Comparison of ENCODE assay signal across 20 cellular contexts in the genomic region with DNA sequence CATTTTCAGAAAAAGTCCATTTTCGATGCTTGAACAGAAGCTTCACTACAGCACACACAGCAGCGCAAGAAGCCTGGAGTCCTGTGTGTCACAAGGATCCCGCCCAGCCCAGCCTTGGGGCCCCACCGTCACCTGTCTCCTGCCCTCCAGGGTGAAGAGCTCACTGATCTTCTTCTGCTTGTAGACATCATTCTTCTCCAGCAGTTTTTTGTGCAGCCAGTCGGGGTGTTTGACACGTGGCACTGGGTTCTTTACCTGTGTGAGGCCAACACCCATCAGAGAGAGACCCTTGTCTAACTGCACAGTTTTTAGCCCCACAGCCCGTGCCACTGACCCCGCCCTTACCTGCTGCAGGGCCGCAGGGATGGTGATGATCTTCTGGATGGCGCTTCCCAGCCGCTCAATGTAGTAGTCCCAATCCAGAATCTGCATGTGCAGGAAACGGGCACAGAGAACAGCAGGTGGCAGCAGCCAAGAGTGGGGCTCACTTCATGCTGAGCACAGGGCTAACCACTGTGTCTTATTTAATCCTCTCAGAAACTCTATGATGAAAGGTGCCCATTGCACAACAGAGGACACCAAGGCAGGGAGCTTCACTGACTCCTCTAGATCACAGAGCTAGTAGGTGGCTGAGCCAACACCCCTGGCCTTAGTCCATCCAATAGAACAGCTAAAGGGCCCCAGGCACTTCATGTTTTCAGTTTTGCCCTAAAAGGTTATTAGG.
DNase-seq lines count a peak whose midpoint lies in the region; TF ChIP-seq lines count a peak whose summit lies in the region.
"Had no signal": no experiment of that assay in that cellular context is flagged by ENCODE, and none has a peak within 500 bp of the region (broad histone marks: within the 10 kb centered on the region; RNA-seq: fewer than 3 reads in every experiment).

No MANE protein-coding gene starts in this region.

- H4K20me1 ChIP-seq in BLaER1: no peaks in the 10 kb centered on the region

- H3K4me1 ChIP-seq in BLaER1: peaks cover 67% of the 10 kb centered on the region
- H3K4me1 ChIP-seq: body of pancreas, psoas muscle, SJSA1, suprapubic skin had no signal

- peak overlapping the region; percentile 92 for H3K4me2 ChIP-seq in BLaER1

- H3K27ac ChIP-seq in BLaER1 (peak overlapping the region; percentile 87), caudate nucleus (ENCODE audit: low read depth, low read length) (no peak overlapping the region)
- H3K27ac ChIP-seq: body of pancreas, psoas muscle, SJSA1, suprapubic skin had no signal

- TF ChIP-seq CTCF in NB4 (IDR thresholded peaks at IDR 0.05; ENCODE audit: low read depth, low read length) (no peak), epithelial cell of esophagus (IDR thresholded peaks at IDR 0.05; ENCODE audit: insufficient read depth, low read depth, low read length, missing control alignments) (no peak)

- no peak for TF ChIP-seq POLR2A in NB4 (IDR thresholded peaks at IDR 0.05; ENCODE audit: extremely low read depth, insufficient read length)

- H3K4me3 ChIP-seq in BLaER1 (no peak overlapping the region), NB4 (ENCODE audit: low read depth, low read length) (no peak overlapping the region), epithelial cell of esophagus (ENCODE audit: low read length) (no peak overlapping the region)
- H3K4me3 ChIP-seq: body of pancreas, psoas muscle, SJSA1, suprapubic skin had no signal

- DNase-seq in NB4 (ENCODE audit: low read depth) (peak; percentile 50), epithelial cell of esophagus (ENCODE audit: low read depth) (peak; percentile 9), caudate nucleus (lab: John Stamatoyannopoulos, UW) (no peak), T1000 (lab: John Stamatoyannopoulos, UW) (no peak), cortex of kidney (lab: John Stamatoyannopoulos, UW) (no peak)
- DNase-seq: activated CD4-positive, alpha-beta T cell treated with anti-CD3 and anti-CD28 coated beads, Interleukin-2, amount 50 U/mL, for 48 hours; activated CD8-positive, alpha-beta memory T cell treated with anti-CD3 and anti-CD28 coated beads, Interleukin-2, amount 50 U/mL, for 48 hours; activated effector memory CD4-positive, alpha-beta T cell treated with Interleukin-2 at 50 U/mL for 16 hours; body of pancreas; CD4-positive, alpha-beta T cell; effector memory CD8-positive, alpha-beta T cell; Karpas-422; NCI-H1105 treated with DMSO at 0.1 percent for 48 hours; NCI-H2081 treated with DMSO at 0.1 percent for 48 hours; psoas muscle; stimulated activated CD4-positive, alpha-beta T cell treated with anti-CD3 and anti-CD28 coated beads, Interleukin-1b, Interleukin-23, amount 100 ng/mL, for 48 hours; T-helper 17 cell had no signal

- H3K36me3 ChIP-seq in BLaER1: peaks cover 97% of the 10 kb centered on the region

- peak overlapping the region; percentile 67; the same call in 1 of the 2 replicates for H3K9ac ChIP-seq in BLaER1

- no peaks in the 10 kb centered on the region for H3K27me3 ChIP-seq in BLaER1
- H3K27me3 ChIP-seq: body of pancreas, SJSA1, suprapubic skin had no signal

- H3K9me3 ChIP-seq in BLaER1: no peaks in the 10 kb centered on the region
- H3K9me3 ChIP-seq: body of pancreas, psoas muscle, SJSA1, suprapubic skin had no signal

Comparison
In these comparisons a context has a peak if more than half of its experiments do, and no peak if none do; other contexts are left out.
1. DNase-seq: peak in NB4 (single experiment) and epithelial cell of esophagus (single experiment); none in caudate nucleus (0 of 61), T1000 (single experiment) and cortex of kidney (single experiment).